In genomic region chr17:68498479-68499326, GRCh38 we compare ENCODE assay signal across 9 cellular contexts. TPM values are rescaled to one million over a fixed set of nuclear protein-coding genes. Genes with fewer than 3 reads are reported as not detected.
DNase-seq lines count a peak whose midpoint lies in the region; ATAC-seq and TF ChIP-seq lines count a peak whose summit lies in the region.
"Had no signal": no experiment of that assay in that cellular context is flagged by ENCODE, and none has a peak within 500 bp of the region (broad histone marks: within the 10 kb centered on the region; RNA-seq: fewer than 3 reads in every experiment).

No MANE protein-coding gene starts in this region.

- intact Hi-C loops in Right ventricle myocardium inferior (cut with DNase I): no loop called here
- intact Hi-C loops in activated naive CD4-positive, alpha-beta T cell treated with anti-CD3 and anti-CD28 coated beads for 36 hours (cut with micrococcal nuclease): loop anchor here (2.0 kb wide), 1 partner anchor 14 kb away; the partner anchor contains the start of gene PRKAR1A
- intact Hi-C loops in gastrocnemius medialis (cut with DNase I; ENCODE audit: low total_unique reads): no loop called here

- ATAC-seq in GM21526 (IDR thresholded peaks at IDR 0.05; ENCODE audit: low FRiP score, unreplicated experiment) (peak; percentile 29), Right ventricle myocardium inferior (peak; percentile 75), gastrocnemius medialis (no peak)

- no peaks in the 10 kb centered on the region for H3K9me2 ChIP-seq in Karpas-422 (replicated peaks; ENCODE audit: insufficient read depth, low read length)

- H3K27ac ChIP-seq in Karpas-422 (ENCODE audit: low read length): peak overlapping the region; percentile 98
- peak overlapping the region in 1 of 4 donors; percentile 1 for H3K27ac ChIP-seq in gastrocnemius medialis
- H3K27ac ChIP-seq: VCaP had no signal

- H3K4me1 ChIP-seq in Karpas-422 (ENCODE audit: low read length) (peaks cover 40% of the 10 kb centered on the region), gastrocnemius medialis (peaks cover 0 to 3% of the 10 kb centered on the region in 2 donors)

- CTCF ChIA-PET in activated naive CD4-positive, alpha-beta T cell treated with anti-CD3 and anti-CD28 coated beads for 36 hours (lab: Charles Lee): interaction anchor here (0.5 to 2.3 kb wide), 8 partner anchors 9 to 324 kb away, joined by 3 to 12 read pairs (median 4); no protein-coding TSS in a partner anchor

- no peak for TF ChIP-seq POLR2A in gastrocnemius medialis (IDR thresholded peaks at IDR 0.05)

- peak overlapping the region; percentile 54 for H2AFZ ChIP-seq in Karpas-422 (ENCODE audit: low read length)

- peaks cover 3% of the 10 kb centered on the region for H3K27me3 Mint-ChIP-seq in activated naive CD4-positive, alpha-beta T cell treated with anti-CD3 and anti-CD28 coated beads for 36 hours (ENCODE audit: low read depth)

- H3K36me3 Mint-ChIP-seq in activated naive CD4-positive, alpha-beta T cell treated with anti-CD3 and anti-CD28 coated beads for 36 hours (ENCODE audit: low read depth): no peaks in the 10 kb centered on the region

- H3K27me3 ChIP-seq in Karpas-422 (ENCODE audit: low read length) (no peaks in the 10 kb centered on the region), gastrocnemius medialis (no peaks in the 10 kb centered on the region)

- H3K4me3 Mint-ChIP-seq in activated naive CD4-positive, alpha-beta T cell treated with anti-CD3 and anti-CD28 coated beads for 36 hours: no peak overlapping the region

- peaks cover 16% of the 10 kb centered on the region for H3K4me1 Mint-ChIP-seq in activated naive CD4-positive, alpha-beta T cell treated with anti-CD3 and anti-CD28 coated beads for 36 hours (ENCODE audit: low read depth)

- no peaks in the 10 kb centered on the region for H3K9me3 Mint-ChIP-seq in activated naive CD4-positive, alpha-beta T cell treated with anti-CD3 and anti-CD28 coated beads for 36 hours

- no peaks in the 10 kb centered on the region for H3K36me3 ChIP-seq in Karpas-422 (ENCODE audit: insufficient read depth, low read length)
- H3K36me3 ChIP-seq in gastrocnemius medialis: no peaks in the 10 kb centered on the region

- peak; percentile 88 for DNase-seq in CD1c-positive myeloid dendritic cell (ENCODE audit: extremely low spot score)
- peak; percentile 61 for DNase-seq in Karpas-422
- DNase-seq in Right ventricle myocardium inferior (ENCODE audit: missing footprints): peak; percentile 70
- no peak for DNase-seq in DMS153 treated with DMSO at 0.1 percent for 48 hours (lab: John Stamatoyannopoulos, UW; ENCODE audit: unreplicated experiment)
- DNase-seq in activated naive CD4-positive, alpha-beta T cell treated with anti-CD3 and anti-CD28 coated beads for 36 hours: no peak
- no peak for DNase-seq in gastrocnemius medialis
- DNase-seq in OCI-M2 (lab: John Stamatoyannopoulos, UW; ENCODE audit: unreplicated experiment): no peak

- H3K9me3 ChIP-seq in Karpas-422 (ENCODE audit: low read length): no peaks in the 10 kb centered on the region
- H3K9me3 ChIP-seq in gastrocnemius medialis: no peaks in the 10 kb centered on the region

- H3K27ac Mint-ChIP-seq in activated naive CD4-positive, alpha-beta T cell treated with anti-CD3 and anti-CD28 coated beads for 36 hours: no peak overlapping the region

- no peak for TF ChIP-seq CTCF in gastrocnemius medialis (IDR thresholded peaks at IDR 0.05 in 4 of 5, conservative IDR thresholded peaks at IDR 0.05 in 1 of 5)

- H3K4me3 ChIP-seq in Karpas-422 (ENCODE audit: low read length) (peak overlapping the region; percentile 25), gastrocnemius medialis (no peak overlapping the region)

- in situ Hi-C loops in gastrocnemius medialis (cut with MboI; ENCODE audit: low sequenced_read_pairs in 4 of 4): no loop called here

- no peaks in the 10 kb centered on the region for H4K20me1 ChIP-seq in Karpas-422 (ENCODE audit: insufficient read depth, low read depth, low read length)

- no peaks in the 10 kb centered on the region for H3K79me2 ChIP-seq in Karpas-422 (ENCODE audit: low read length)

- H3K4me2 ChIP-seq in Karpas-422 (ENCODE audit: low read depth, low read length, poor library complexity, severe bottlenecking): peak overlapping the region; percentile 69

- peak overlapping the region; percentile 70 for H3K9ac ChIP-seq in Karpas-422 (ENCODE audit: low read length)

RNA-seq across cellular contexts. Expression of gene PRKAR1A, which starts 13.5 kb away (rescaled TPM):
- total RNA-seq in Karpas-422 (2014; rRNA removed; shearing (Covaris generic); ENCODE audit: low replicate concordance): 201 and 234 TPM in 2 replicates
- total RNA-seq in Right ventricle myocardium inferior (584 TPM), gastrocnemius medialis (100 to 1,000 TPM; 271 to 656 (median 557) TPM)
- 100 to 1,000 TPM; 151 TPM for total RNA-seq in activated naive CD4-positive, alpha-beta T cell treated with anti-CD3 and anti-CD28 coated beads for 36 hours

RNA-seq across cellular contexts. Expression of gene WIPI1, which starts 41.4 kb away (rescaled TPM):
- 28.7 and 33.0 TPM in 2 replicates for total RNA-seq in Karpas-422 (2014; rRNA removed; shearing (Covaris generic); ENCODE audit: low replicate concordance)
- 62.8 TPM for total RNA-seq in Right ventricle myocardium inferior
- 10 to 100 TPM; 13.5 to 14.3 TPM for total RNA-seq in activated naive CD4-positive, alpha-beta T cell treated with anti-CD3 and anti-CD28 coated beads for 36 hours
- total RNA-seq in gastrocnemius medialis: 100 to 1,000 TPM in 2 of 4 donors, 10 to 100 TPM in 2; 79.1 to 182 (median 92.0) TPM

Comparison
In these comparisons a context has a peak if more than half of its experiments do, and no peak if none do; other contexts are left out.
1. DNase-seq: peak in CD1c-positive myeloid dendritic cell (single experiment), Karpas-422 (single experiment) and Right ventricle myocardium inferior (single experiment); none in DMS153 treated with DMSO at 0.1 percent for 48 hours (single experiment), activated naive CD4-positive, alpha-beta T cell treated with anti-CD3 and anti-CD28 coated beads for 36 hours (single experiment), gastrocnemius medialis (0 of 2) and OCI-M2 (single experiment).
2. ATAC-seq: peak in GM21526 (single experiment) and Right ventricle myocardium inferior (single experiment); none in gastrocnemius medialis (0 of 2).